Comparison of ENCODE assay signal across 23 cellular contexts in genomic region chr6:4504700-4505099, GRCh38.
"Had no signal": no experiment of that assay in that cellular context is flagged by ENCODE, and none has a peak within 500 bp of the region (broad histone marks: within the 10 kb centered on the region; RNA-seq: fewer than 3 reads in every experiment).

No MANE protein-coding gene starts in this region.

- ATAC-seq: HepG2, Right ventricle myocardium inferior, SK-N-SH treated with all-trans-retinoic acid at 6 μM for 48 hours had no signal

- H3K27ac ChIP-seq: HL-60, PC-9, Peyer's patch had no signal

- DNase-seq: IMR-90, MV-4-11, NCI-H1048, NCI-H1105, NCI-H1417, NCI-H1436 treated with DMSO at 0.1 percent for 48 hours, NCI-H1694, NCI-H187 treated with DMSO at 0.1 percent for 48 hours, NCI-H2029 treated with DMSO at 0.1 percent for 48 hours, NCI-H2107, NCI-H2227 treated with DMSO at 0.1 percent for 48 hours, NCI-H524, NCI-H69, NCI-H774, PC-9, Peyer's patch, SHP77 treated with DMSO at 0.1 percent for 48 hours, SJCRH30 had no signal

- H3K9me3 ChIP-seq: Peyer's patch, SJCRH30 had no signal

- H2AFZ ChIP-seq: PC-9 had no signal

- H3K36me3 ChIP-seq: Peyer's patch, SJCRH30 had no signal

- H3K4me2 ChIP-seq: PC-9 had no signal

- H3K4me3 ChIP-seq: PC-9, Peyer's patch, SJCRH30 had no signal

- H3K4me1 ChIP-seq: Peyer's patch had no signal

- H3K27me3 ChIP-seq: Peyer's patch, SJCRH30 had no signal

- FAIRE-seq: HepG2, HTR-8/SVneo had no signal
